ENCODE assay signal across 24 cellular contexts in the genomic region with DNA sequence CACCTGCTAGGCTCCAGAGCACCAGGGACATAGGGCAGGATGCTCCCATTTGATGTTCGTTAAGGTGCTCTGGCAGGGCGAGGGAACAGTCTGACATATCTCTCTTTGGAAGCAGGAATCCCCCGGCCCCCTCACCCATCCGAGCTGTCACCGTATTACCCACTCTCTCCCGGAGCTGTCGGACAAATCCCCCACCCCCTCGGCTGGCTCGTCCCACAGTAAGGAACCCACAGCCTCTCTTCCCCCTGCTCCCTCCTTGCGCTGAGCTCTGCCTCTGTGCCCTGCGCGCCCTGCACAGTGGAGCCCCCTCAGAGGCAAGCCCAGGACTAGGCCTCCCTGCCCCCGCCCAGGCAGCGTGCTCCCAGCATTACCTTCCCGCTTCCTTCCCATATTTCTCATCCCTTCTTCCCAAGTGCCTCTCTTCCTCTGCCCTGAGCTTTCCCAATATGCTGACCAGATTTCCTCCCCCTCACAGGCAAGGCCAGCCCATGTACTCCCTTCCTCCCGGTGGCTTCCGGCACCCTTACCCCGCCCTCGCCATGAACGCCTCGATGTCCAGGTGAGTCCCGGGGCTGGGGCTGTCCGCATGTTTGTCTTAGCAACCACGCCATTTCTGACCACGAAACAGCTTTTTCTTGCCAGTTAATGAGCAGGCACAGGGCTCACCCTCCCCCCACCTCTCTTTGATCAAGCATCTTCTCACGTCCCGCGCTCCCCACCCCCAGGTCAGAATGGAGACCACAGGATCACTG.
"Had no signal": no experiment of that assay in that cellular context is flagged by ENCODE, and none has a peak within 500 bp of the region (broad histone marks: within the 10 kb centered on the region; RNA-seq: fewer than 3 reads in every experiment).

No MANE protein-coding gene starts in this region.

- H3K36me3 Mint-ChIP-seq: activated naive CD8-positive, alpha-beta T cell; natural killer cell treated with Interleukin-12 subunit alpha and Interleukin-12 subunit beta and Interleukin-15 and Interleukin-18, amount 100 ng/mL, for 72 hours had no signal

- H3K27ac Mint-ChIP-seq: activated naive CD8-positive, alpha-beta T cell; T-helper 2 cell treated with Interferon-gamma antibody and Interleukin-4, amounts not matched to agents 5 μg/mL and 100 μg/mL, for 36 hours had no signal

- DNase-seq: activated CD4-positive, alpha-beta T cell treated with anti-CD3 and anti-CD28 coated beads for 4 hours; activated CD4-positive, alpha-beta T cell treated with anti-CD3 and anti-CD28 coated beads, Interleukin-2, amount 50 U/mL, for 48 hours; activated CD8-positive, alpha-beta memory T cell treated with anti-CD3 and anti-CD28 coated beads for 24 hours; activated effector memory CD4-positive, alpha-beta T cell treated with Interleukin-2 at 50 U/mL for 16 hours; activated naive CD4-positive, alpha-beta T cell treated with Interleukin-2 at 50 U/mL for 16 hours; brain microvascular endothelial cell; dermis blood vessel endothelial cell; effector CD4-positive, alpha-beta T cell; esophagus squamous epithelium; foreskin melanocyte; left ventricle myocardium inferior; mucosa of descending colon; ovary; retina; stimulated activated naive CD4-positive, alpha-beta T cell treated with Interleukin-2 at 50 U/mL for 16 hours; T-helper 1 cell had no signal

- H3K27ac ChIP-seq: ascending aorta, brain microvascular endothelial cell, epithelial cell of prostate, esophagus squamous epithelium, left ventricle myocardium inferior, ovary, prostate gland, tibial nerve had no signal

- H3K4me3 ChIP-seq: ascending aorta, esophagus squamous epithelium, left ventricle myocardium inferior, lung, mucosa of descending colon, ovary, prostate gland, tibial nerve had no signal

- H3K36me3 ChIP-seq: brain microvascular endothelial cell, ovary, prostate gland had no signal

- H3K27me3 ChIP-seq: ascending aorta, brain microvascular endothelial cell, esophagus squamous epithelium, ovary, tibial nerve had no signal

- H3K9me3 Mint-ChIP-seq: natural killer cell treated with Interleukin-12 subunit alpha and Interleukin-12 subunit beta and Interleukin-15 and Interleukin-18, amount 100 ng/mL, for 72 hours; T-helper 2 cell treated with Interferon-gamma antibody and Interleukin-4, amounts not matched to agents 5 μg/mL and 100 μg/mL, for 36 hours had no signal

- H3K4me3 Mint-ChIP-seq: activated naive CD8-positive, alpha-beta T cell; natural killer cell treated with Interleukin-12 subunit alpha and Interleukin-12 subunit beta and Interleukin-15 and Interleukin-18, amount 100 ng/mL, for 72 hours; T-helper 2 cell treated with Interferon-gamma antibody and Interleukin-4, amounts not matched to agents 5 μg/mL and 100 μg/mL, for 36 hours had no signal

- H3K4me1 ChIP-seq: prostate gland had no signal

- H3K9me3 ChIP-seq: ascending aorta, esophagus squamous epithelium, left ventricle myocardium inferior, mucosa of descending colon, ovary, prostate gland, tibial nerve had no signal
